Comparison of ENCODE assay signal across 22 cellular contexts in the genomic region with DNA sequence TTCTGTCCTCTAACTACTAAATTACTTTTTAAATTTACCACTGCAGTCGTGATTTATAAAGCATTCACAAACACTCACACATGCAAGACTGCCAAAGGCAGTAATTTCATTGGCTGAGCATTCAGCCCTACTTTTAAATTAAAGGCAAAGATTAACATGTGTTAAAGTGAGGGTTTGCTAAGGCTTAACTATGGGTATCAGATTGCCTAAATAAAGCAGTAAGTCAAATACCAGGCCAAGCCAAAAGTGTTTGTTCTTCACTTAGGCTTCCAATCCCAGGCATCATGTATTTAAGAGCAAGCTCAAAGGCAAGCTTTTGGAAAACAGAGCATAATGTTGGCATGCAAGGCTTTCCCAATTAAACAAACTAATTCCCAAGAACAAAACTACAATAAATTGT.
A peak's percentile ranks its signal among the peaks of the same experiment; 100 is the strongest.
DNase-seq lines count a peak whose midpoint lies in the region; ATAC-seq lines count a peak whose summit lies in the region.
"Had no signal": no experiment of that assay in that cellular context is flagged by ENCODE, and none has a peak within 500 bp of the region (broad histone marks: within the 10 kb centered on the region; RNA-seq: fewer than 3 reads in every experiment).

No MANE protein-coding gene starts in this region.

- peaks cover 7% of the 10 kb centered on the region for H3K4me1 ChIP-seq in muscle layer of colon (ENCODE audit: insufficient read depth, low read length)
- H3K4me1 ChIP-seq: Peyer's patch, transverse colon had no signal

- ATAC-seq in GM19328 (IDR thresholded peaks at IDR 0.05; ENCODE audit: unreplicated experiment) (no peak), HG02623 (IDR thresholded peaks at IDR 0.05; ENCODE audit: unreplicated experiment) (no peak)
- ATAC-seq: naive thymus-derived CD8-positive, alpha-beta T cell; stimulated activated naive CD8-positive, alpha-beta T cell treated with anti-CD3 and anti-CD28 coated beads, Interleukin-15, Interleukin-2, amounts not matched to agents 100 U/mL and 50 U/mL, for 24 hours had no signal

- H3K4me3 ChIP-seq in muscle layer of colon (ENCODE audit: low read depth in 1 of 2, low read length in 2 of 2), result no peak overlapping the region
- H3K4me3 ChIP-seq: coronary artery, Peyer's patch, transverse colon had no signal

- H3K9ac ChIP-seq in muscle layer of colon (ENCODE audit: low read length), result no peak overlapping the region
- H3K9ac ChIP-seq: SK-N-SH had no signal

- no peaks in the 10 kb centered on the region for H3K36me3 ChIP-seq in muscle layer of colon (ENCODE audit: insufficient read depth, low read length)
- H3K36me3 ChIP-seq: Peyer's patch, transverse colon had no signal

- peak overlapping the region; percentile 31 for H3K27ac ChIP-seq in muscle layer of colon (ENCODE audit: low read depth, low read length)
- H3K27ac ChIP-seq: coronary artery, Peyer's patch had no signal

- H3K27me3 ChIP-seq in muscle layer of colon (ENCODE audit: control insufficient read depth in 1 of 2, insufficient read depth in 2 of 2, low read length in 2 of 2), result no peaks in the 10 kb centered on the region
- H3K27me3 ChIP-seq: Peyer's patch, transverse colon had no signal

- DNase-seq in DMS53 treated with DMSO at 0.1 percent for 48 hours (lab: John Stamatoyannopoulos, UW; ENCODE audit: unreplicated experiment) (peak; percentile 50), NCI-H1092 treated with DMSO at 0.1 percent for 48 hours (lab: John Stamatoyannopoulos, UW) (peak; percentile 87), SHP77 treated with DMSO at 0.1 percent for 48 hours (lab: John Stamatoyannopoulos, UW) (peak; percentile 69), SIG-M5 treated with dmso at 0.1 percent for 504 hours (lab: John Stamatoyannopoulos, UW; ENCODE audit: unreplicated experiment) (no peak)
- no peak for DNase-seq in activated CD4-positive, CD25-positive, alpha-beta regulatory T cell (lab: John Stamatoyannopoulos, UW)
- DNase-seq: Caco-2; foreskin melanocyte; hypothalamus; islet precursor cell; naive thymus-derived CD8-positive, alpha-beta T cell; NCI-H1694; NK-92 treated with Interleukin-12 subunit alpha and Interleukin-12 subunit beta, amount 100 ng/mL, for 24 hours; Peyer's patch; SK-N-SH; stimulated activated CD4-positive, alpha-beta T cell treated with anti-CD3 and anti-CD28 coated beads, Interleukin-2, amount 100 ng/mL, for 24 hours; stimulated activated naive CD8-positive, alpha-beta T cell treated with anti-CD3 and anti-CD28 coated beads, Interleukin-15, Interleukin-2, amounts not matched to agents 100 U/mL and 50 U/mL, for 24 hours; T1000; transverse colon had no signal

- no peaks in the 10 kb centered on the region for H3K9me3 ChIP-seq in muscle layer of colon (ENCODE audit: low read length)
- H3K9me3 ChIP-seq: Caco-2, Peyer's patch, SK-N-SH, transverse colon had no signal

Comparison
In these comparisons a context has a peak if more than half of its experiments do, and no peak if none do; other contexts are left out.
1. DNase-seq: peak in DMS53 treated with DMSO at 0.1 percent for 48 hours (single experiment), NCI-H1092 treated with DMSO at 0.1 percent for 48 hours (single experiment) and SHP77 treated with DMSO at 0.1 percent for 48 hours (single experiment); none in activated CD4-positive, CD25-positive, alpha-beta regulatory T cell (0 of 4) and SIG-M5 treated with dmso at 0.1 percent for 504 hours (single experiment).